ENCODE assay signal across 13 cellular contexts in genomic region chr4:89681219-89681618, GRCh38.
DNase-seq lines count a peak whose midpoint lies in the region; ATAC-seq, FAIRE-seq and TF ChIP-seq lines count a peak whose summit lies in the region.
"Had no signal": no experiment of that assay in that cellular context is flagged by ENCODE, and none has a peak within 500 bp of the region (broad histone marks: within the 10 kb centered on the region; RNA-seq: fewer than 3 reads in every experiment).

No MANE protein-coding gene starts in this region.

- H2BK120ac ChIP-seq in trophoblast cell (ENCODE audit: insufficient read depth, low read length, poor library complexity): no peak overlapping the region

- H3K18ac ChIP-seq in trophoblast cell (ENCODE audit: low read length): no peak overlapping the region

- peaks cover 5% of the 10 kb centered on the region for H3K9me3 Mint-ChIP-seq in activated T-helper 2 cell treated with anti-CD3 and anti-CD28 coated beads, Interferon-gamma antibody, Interleukin-2, Interleukin-4, amounts not matched to agents 10 μg/mL and 5 μg/mL and 100 μg/mL, durations not matched to agents 14 hours and 24 hours and 36 hours

- no peak for FAIRE-seq in endothelial cell of umbilical vein (lab: Jason Lieb, UNC)

- H3K4ac ChIP-seq in trophoblast cell (ENCODE audit: low read depth, low read length): no peak overlapping the region

- POLR2A ChIA-PET in endothelial cell of umbilical vein (lab: Charles Lee): no interaction called here

- no peak overlapping the region for H2AK5ac ChIP-seq in trophoblast cell (ENCODE audit: low read length)

- no peaks in the 10 kb centered on the region for H3K27me3 ChIP-seq in HUES6 (ENCODE audit: control insufficient read depth, insufficient read depth, low read length)
- H3K27me3 ChIP-seq in endothelial cell of umbilical vein (ENCODE audit: control insufficient read depth in 2 of 2, insufficient read depth in 2 of 2, low read length in 2 of 2): no peaks in the 10 kb centered on the region
- no peaks in the 10 kb centered on the region for H3K27me3 ChIP-seq in trophoblast cell (ENCODE audit: insufficient read depth, low read length)
- H3K27me3 ChIP-seq: right atrium auricular region, tibial nerve had no signal

- no peak overlapping the region for H4K12ac ChIP-seq in trophoblast cell (ENCODE audit: low read depth, low read length)

- intact Hi-C loops in endothelial cell of umbilical vein (cut with micrococcal nuclease): no loop called here
- intact Hi-C loops in activated T-helper 2 cell treated with anti-CD3 and anti-CD28 coated beads, Interferon-gamma antibody, Interleukin-2, Interleukin-4, amounts not matched to agents 10 μg/mL and 5 μg/mL and 100 μg/mL, durations not matched to agents 14 hours and 24 hours and 36 hours (cut with micrococcal nuclease): no loop called here

- ATAC-seq in GM18502 (IDR thresholded peaks at IDR 0.05; ENCODE audit: poor library complexity, unreplicated experiment): no peak
- ATAC-seq: mucosa of descending colon had no signal

- H3K4me3 Mint-ChIP-seq in activated T-helper 2 cell treated with anti-CD3 and anti-CD28 coated beads, Interferon-gamma antibody, Interleukin-2, Interleukin-4, amounts not matched to agents 10 μg/mL and 5 μg/mL and 100 μg/mL, durations not matched to agents 14 hours and 24 hours and 36 hours (ENCODE audit: low read depth): no peak overlapping the region

- H3K27ac Mint-ChIP-seq in activated T-helper 2 cell treated with anti-CD3 and anti-CD28 coated beads, Interferon-gamma antibody, Interleukin-2, Interleukin-4, amounts not matched to agents 10 μg/mL and 5 μg/mL and 100 μg/mL, durations not matched to agents 14 hours and 24 hours and 36 hours: no peak overlapping the region

- no CpG with 5 or more reads among the region's 8 CpGs for WGBS in trophoblast cell (ENCODE audit: extremely low coverage, insufficient coverage, insufficient read length)

- CTCF ChIA-PET in endothelial cell of umbilical vein (lab: Charles Lee): interaction anchor here (1.3 to 1.4 kb wide), 2 partner anchors 188 to 195 kb away, joined by 4 to 6 read pairs; no protein-coding TSS in a partner anchor

- no peaks in the 10 kb centered on the region for H3K9me3 ChIP-seq in HUES6 (ENCODE audit: control insufficient read depth, insufficient read depth, low read depth, low read length)
- H3K9me3 ChIP-seq in endothelial cell of umbilical vein (replicated peaks; ENCODE audit: control insufficient read depth, insufficient read depth, low read length): no peaks in the 10 kb centered on the region
- no peaks in the 10 kb centered on the region for H3K9me3 ChIP-seq in trophoblast cell (ENCODE audit: insufficient read depth, low read depth, low read length)
- H3K9me3 ChIP-seq: mucosa of descending colon had no signal

- peaks cover 24% of the 10 kb centered on the region for H3K36me3 ChIP-seq in HUES6 (ENCODE audit: control insufficient read depth, insufficient read depth, low read length)
- no peaks in the 10 kb centered on the region for H3K36me3 ChIP-seq in endothelial cell of umbilical vein (ENCODE audit: control insufficient read depth in 2 of 2, extremely low read depth in 1 of 2, insufficient read depth in 2 of 2, low read length in 2 of 2)
- H3K36me3 ChIP-seq in trophoblast cell (ENCODE audit: control insufficient read depth in 1 of 2, insufficient read depth in 2 of 2, low read length in 2 of 2): no peaks in the 10 kb centered on the region
- H3K36me3 ChIP-seq: right atrium auricular region, tibial nerve had no signal

- H3K4me3 ChIP-seq in HUES6 (ENCODE audit: low read depth, low read length) (peak overlapping the region; percentile 70), endothelial cell of umbilical vein (replicated peaks in 1 of 3; ENCODE audit: insufficient read depth in 1 of 3, low read depth in 1 of 3, low read length in 3 of 3) (no peak overlapping the region), trophoblast cell (ENCODE audit: low read depth, low read length) (no peak overlapping the region)
- H3K4me3 ChIP-seq: mucosa of descending colon, right atrium auricular region, tibial nerve had no signal

- H3K9ac ChIP-seq in HUES6 (ENCODE audit: low read length) (peak overlapping the region; percentile 72), endothelial cell of umbilical vein (replicated peaks; ENCODE audit: extremely low read depth, insufficient read depth, low read length) (no peak overlapping the region), trophoblast cell (ENCODE audit: low read length) (no peak overlapping the region)

- DNase-seq in NCI-H526 (lab: John Stamatoyannopoulos, UW) (peak; percentile 71 to 90), endothelial cell of umbilical vein (ENCODE audit: low read depth, low spot score) (no peak), trophoblast cell (peak; percentile 24 to 28)
- no peak for DNase-seq in activated CD4-positive, alpha-beta T cell treated with anti-CD3 and anti-CD28 coated beads, Interleukin-2, amount 50 U/mL, for 4 hours
- no peak for DNase-seq in activated T-helper 2 cell treated with anti-CD3 and anti-CD28 coated beads, Interferon-gamma antibody, Interleukin-2, Interleukin-4, amounts not matched to agents 10 μg/mL and 5 μg/mL and 100 μg/mL, durations not matched to agents 14 hours and 24 hours and 36 hours (ENCODE audit: low spot score)
- DNase-seq: activated CD4-positive, alpha-beta T cell treated with anti-CD3 and anti-CD28 coated beads for 4 hours; activated gamma-delta T cell; mucosa of descending colon; NCI-H2029 treated with DMSO at 0.1 percent for 48 hours had no signal

- no peak overlapping the region for H4K91ac ChIP-seq in trophoblast cell (ENCODE audit: low read depth, low read length)

- H2AFZ ChIP-seq in endothelial cell of umbilical vein (ENCODE audit: low read depth, low read length) (no peak overlapping the region), trophoblast cell (ENCODE audit: insufficient read depth, low read length, poor library complexity) (no peak overlapping the region)

- TF ChIP-seq CTCF in endothelial cell of umbilical vein (IDR thresholded peaks at IDR 0.05; ENCODE audit: extremely low read depth in 1 of 2, insufficient read depth in 1 of 2, low read depth in 1 of 2, low read length in 2 of 2): no peak

- no peaks in the 10 kb centered on the region for H3K4me1 Mint-ChIP-seq in activated T-helper 2 cell treated with anti-CD3 and anti-CD28 coated beads, Interferon-gamma antibody, Interleukin-2, Interleukin-4, amounts not matched to agents 10 μg/mL and 5 μg/mL and 100 μg/mL, durations not matched to agents 14 hours and 24 hours and 36 hours (ENCODE audit: low read depth)

- no peak overlapping the region for H3K23ac ChIP-seq in trophoblast cell (ENCODE audit: low read length)

- peaks cover 1% of the 10 kb centered on the region for H3K27me3 Mint-ChIP-seq in activated T-helper 2 cell treated with anti-CD3 and anti-CD28 coated beads, Interferon-gamma antibody, Interleukin-2, Interleukin-4, amounts not matched to agents 10 μg/mL and 5 μg/mL and 100 μg/mL, durations not matched to agents 14 hours and 24 hours and 36 hours (ENCODE audit: low read depth)

- no TSS peak for BruUV-seq in endothelial cell of umbilical vein (replicated peaks; lab: Mats Ljungman, UMichigan)

- H3K14ac ChIP-seq in trophoblast cell (ENCODE audit: low read length): no peak overlapping the region

- no peaks in the 10 kb centered on the region for H3K79me1 ChIP-seq in trophoblast cell (ENCODE audit: low read length)

- no peak overlapping the region for H2BK5ac ChIP-seq in trophoblast cell (ENCODE audit: low read depth, low read length, poor library complexity)

- H3K36me3 Mint-ChIP-seq in activated T-helper 2 cell treated with anti-CD3 and anti-CD28 coated beads, Interferon-gamma antibody, Interleukin-2, Interleukin-4, amounts not matched to agents 10 μg/mL and 5 μg/mL and 100 μg/mL, durations not matched to agents 14 hours and 24 hours and 36 hours (ENCODE audit: low read depth): no peaks in the 10 kb centered on the region

- H3K4me1 ChIP-seq in HUES6 (ENCODE audit: control insufficient read depth, insufficient read depth, low read length) (peaks cover 6% of the 10 kb centered on the region; the same call in 1 of the 2 replicates), endothelial cell of umbilical vein (ENCODE audit: control insufficient read depth, extremely low read depth, insufficient read depth, low read length) (no peaks in the 10 kb centered on the region), trophoblast cell (ENCODE audit: control insufficient read depth in 1 of 2, insufficient read depth in 2 of 2, low read length in 2 of 2) (no peaks in the 10 kb centered on the region)
- H3K4me1 ChIP-seq: right atrium auricular region, tibial nerve had no signal

- no peak overlapping the region for H2BK12ac ChIP-seq in trophoblast cell (ENCODE audit: low read length)

- no peaks in the 10 kb centered on the region for H3K79me2 ChIP-seq in endothelial cell of umbilical vein (ENCODE audit: control insufficient read depth, insufficient read depth, low read length)
- no peaks in the 10 kb centered on the region for H3K79me2 ChIP-seq in trophoblast cell (ENCODE audit: control insufficient read depth, insufficient read depth, low read length, poor library complexity)

- no peak for TF ChIP-seq POLR2A in endothelial cell of umbilical vein (IDR thresholded peaks at IDR 0.05; ENCODE audit: low read depth, low read length)

- H3K4me2 ChIP-seq in endothelial cell of umbilical vein (ENCODE audit: insufficient read depth, low read length): no peak overlapping the region
- no peak overlapping the region for H3K4me2 ChIP-seq in trophoblast cell (ENCODE audit: low read length)

- H4K20me1 ChIP-seq in endothelial cell of umbilical vein (replicated peaks; ENCODE audit: control insufficient read depth, extremely low read depth, insufficient read depth, low read length): no peaks in the 10 kb centered on the region

- no peaks in the 10 kb centered on the region for H3K9me1 ChIP-seq in endothelial cell of umbilical vein (replicated peaks; ENCODE audit: control insufficient read depth, extremely low read depth, insufficient read depth, low read length)

- H4K8ac ChIP-seq in trophoblast cell (ENCODE audit: low read depth, low read length): no peak overlapping the region

- H3K27ac ChIP-seq in HUES6 (ENCODE audit: low read depth, low read length): peak overlapping the region; percentile 62
- no peak overlapping the region for H3K27ac ChIP-seq in endothelial cell of umbilical vein (ENCODE audit: insufficient read depth, low read depth, low read length)
- H3K27ac ChIP-seq in trophoblast cell (ENCODE audit: low read depth, low read length): no peak overlapping the region
- H3K27ac ChIP-seq: right atrium auricular region, tibial nerve had no signal

- dilution Hi-C loops in endothelial cell of umbilical vein (cut with MboI; ENCODE audit: extremely low pct_ligation_motif_present, low sequenced_read_pairs): no loop called here

TF ChIP-seq in endothelial cell of umbilical vein, 7 proteins besides CTCF, POLR2A, EP300 and RAD21:
- TF ChIP-seq GATA2 (IDR thresholded peaks at IDR 0.05; ENCODE audit: insufficient read depth, insufficient read length, low read depth, low read length): peak; percentile 37
- TF ChIP-seq EZH2 (IDR thresholded peaks at IDR 0.05; ENCODE audit: borderline replicate concordance, low read depth, low read length, severe bottlenecking): no peak

Comparison
In these comparisons a context has a peak if more than half of its experiments do, and no peak if none do; other contexts are left out.
1. DNase-seq: peak in NCI-H526 (2 of 2) and trophoblast cell (2 of 2); none in endothelial cell of umbilical vein (single experiment), activated CD4-positive, alpha-beta T cell treated with anti-CD3 and anti-CD28 coated beads, Interleukin-2, amount 50 U/mL, for 4 hours (0 of 2) and activated T-helper 2 cell treated with anti-CD3 and anti-CD28 coated beads, Interferon-gamma antibody, Interleukin-2, Interleukin-4, amounts not matched to agents 10 μg/mL and 5 μg/mL and 100 μg/mL, durations not matched to agents 14 hours and 24 hours and 36 hours (single experiment).